Comparison of ENCODE assay signal across 17 cellular contexts in genomic region chr4:9169791-9170459, GRCh38. TPM values are rescaled to one million over a fixed set of nuclear protein-coding genes. Genes with fewer than 3 reads are reported as not detected.
"Had no signal": no experiment of that assay in that cellular context is flagged by ENCODE, and none has a peak within 500 bp of the region (broad histone marks: within the 10 kb centered on the region; RNA-seq: fewer than 3 reads in every experiment).

A gene with protein sequence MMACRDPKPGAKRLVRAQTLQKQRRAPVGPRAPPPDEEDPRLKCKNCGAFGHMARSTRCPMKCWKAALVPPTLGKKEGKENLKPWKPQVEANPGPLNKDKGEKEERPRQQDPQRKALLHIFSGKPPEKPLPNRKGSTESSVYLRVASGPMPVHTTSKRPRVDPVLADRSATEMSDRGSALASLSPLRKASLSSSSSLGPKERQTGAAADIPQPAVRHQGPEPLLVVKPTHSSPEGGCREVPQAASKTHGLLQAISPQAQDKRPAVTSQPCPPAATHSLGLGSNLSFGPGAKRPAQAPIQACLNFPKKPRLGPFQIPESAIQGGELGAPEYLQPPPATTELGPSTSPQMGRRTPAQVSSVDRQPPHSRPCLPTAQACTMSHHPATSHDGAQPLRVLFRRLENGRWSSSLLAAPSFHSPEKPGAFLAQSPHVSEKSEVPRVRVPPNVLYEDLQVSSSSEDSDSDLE (plus strand): TSS chr4:9170409. CDS start chr4:9173173, 2,764 bp downstream.

RNA-seq across cellular contexts. Expression of the gene that starts here (rescaled TPM):
- total RNA-seq: activated B cell treated with CpG ODN at 0.5 μM for 24 hours; activated CD4-positive, alpha-beta memory T cell treated with anti-CD3 and anti-CD28 coated beads for 36 hours; activated CD8-positive, alpha-beta memory T cell treated with anti-CD3 and anti-CD28 coated beads for 36 hours; activated CD8-positive, alpha-beta T cell treated with anti-CD3 and anti-CD28 coated beads for 36 hours; activated naive CD4-positive, alpha-beta T cell treated with anti-CD3 and anti-CD28 coated beads for 36 hours; activated naive CD4-positive, alpha-beta T cell treated with anti-CD3 and anti-CD28 coated beads, Interleukin-2, amount 50 U/mL, for 72 hours; activated naive CD8-positive, alpha-beta T cell treated with anti-CD3 and anti-CD28 coated beads for 36 hours; activated T-cell treated with anti-CD3 and anti-CD28 coated beads, Interleukin-2, amount 50 U/mL, for 72 hours; activated T-helper 1 cell treated with anti-CD3 and anti-CD28 coated beads, Interleukin-12 subunit alpha, Interleukin-12 subunit beta, Interleukin-2, Interleukin-4 antibody, amounts not matched to agents 30 ng/mL and 10 ng/mL and 1 ng/mL, durations not matched to agents 14 hours and 24 hours and 36 hours; activated T-helper 17 cell treated with anti-CD3 and anti-CD28 coated beads, Interleukin-2, amount 50 U/mL, for 72 hours; adrenal gland; aorta; astrocyte; body of pancreas; breast epithelium; cardiac septum; cerebellum had no signal
- polyA plus RNA-seq: adrenal gland, aorta had no signal
